ENCODE assay signal across 1 cellular context in the genomic region with DNA sequence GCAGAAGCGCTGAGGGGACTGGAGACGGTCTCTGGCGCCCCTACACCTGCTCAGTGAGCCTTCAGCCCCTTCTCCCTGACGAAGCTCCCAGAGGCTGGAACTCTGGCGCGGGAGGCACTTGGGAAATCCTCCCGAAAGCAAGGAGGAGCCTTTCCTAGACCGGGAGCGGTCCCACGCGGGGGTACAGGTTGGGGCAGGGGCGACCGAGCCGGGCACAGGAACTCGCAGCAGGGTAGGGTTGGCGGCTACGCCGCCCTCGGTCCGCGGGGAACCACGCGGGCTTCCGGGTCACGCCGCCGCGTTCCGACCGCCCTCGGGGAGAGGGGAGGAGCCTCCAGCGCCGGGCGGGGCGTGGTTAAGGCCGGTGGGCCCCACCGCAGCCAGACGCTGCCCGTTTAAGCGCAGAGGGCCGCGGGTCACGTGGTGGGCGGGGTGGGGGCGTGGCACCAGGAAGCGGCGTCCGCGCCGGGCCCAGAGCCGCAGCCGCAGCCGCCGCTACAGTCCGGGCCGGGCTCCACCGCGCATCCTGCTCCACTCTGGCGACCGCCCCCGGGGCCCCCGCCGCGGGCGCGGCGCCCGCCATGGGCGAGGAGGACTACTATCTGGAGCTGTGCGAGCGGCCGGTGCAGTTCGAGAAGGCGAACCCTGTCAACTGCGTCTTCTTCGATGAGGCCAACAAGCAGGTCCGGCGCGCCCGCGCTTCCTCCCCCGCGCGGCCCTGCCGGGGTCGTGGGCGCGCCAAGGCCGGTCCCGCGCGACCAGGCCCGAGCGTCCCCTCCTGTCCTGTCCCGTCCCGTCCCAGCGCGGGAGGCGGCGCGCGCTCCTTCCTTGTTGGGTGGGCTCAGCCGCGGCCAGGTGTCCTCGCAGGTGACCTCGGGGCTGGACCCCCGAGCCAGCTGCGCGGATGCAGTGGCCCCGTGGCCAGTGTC.
A peak's percentile ranks its signal among the peaks of the same experiment; 100 is the strongest.
TF ChIP-seq lines count a peak whose summit lies in the region.

TSS of gene RMC1 (plus strand) at position 474 of the 929 bp plus-strand sequence. CDS start at position 582, 108 bp downstream.

TF ChIP-seq in K562, 482 proteins besides CTCF, POLR2A, EP300 and RAD21 (continued from another document and continues in another):
- TF ChIP-seq, protein P1, sequence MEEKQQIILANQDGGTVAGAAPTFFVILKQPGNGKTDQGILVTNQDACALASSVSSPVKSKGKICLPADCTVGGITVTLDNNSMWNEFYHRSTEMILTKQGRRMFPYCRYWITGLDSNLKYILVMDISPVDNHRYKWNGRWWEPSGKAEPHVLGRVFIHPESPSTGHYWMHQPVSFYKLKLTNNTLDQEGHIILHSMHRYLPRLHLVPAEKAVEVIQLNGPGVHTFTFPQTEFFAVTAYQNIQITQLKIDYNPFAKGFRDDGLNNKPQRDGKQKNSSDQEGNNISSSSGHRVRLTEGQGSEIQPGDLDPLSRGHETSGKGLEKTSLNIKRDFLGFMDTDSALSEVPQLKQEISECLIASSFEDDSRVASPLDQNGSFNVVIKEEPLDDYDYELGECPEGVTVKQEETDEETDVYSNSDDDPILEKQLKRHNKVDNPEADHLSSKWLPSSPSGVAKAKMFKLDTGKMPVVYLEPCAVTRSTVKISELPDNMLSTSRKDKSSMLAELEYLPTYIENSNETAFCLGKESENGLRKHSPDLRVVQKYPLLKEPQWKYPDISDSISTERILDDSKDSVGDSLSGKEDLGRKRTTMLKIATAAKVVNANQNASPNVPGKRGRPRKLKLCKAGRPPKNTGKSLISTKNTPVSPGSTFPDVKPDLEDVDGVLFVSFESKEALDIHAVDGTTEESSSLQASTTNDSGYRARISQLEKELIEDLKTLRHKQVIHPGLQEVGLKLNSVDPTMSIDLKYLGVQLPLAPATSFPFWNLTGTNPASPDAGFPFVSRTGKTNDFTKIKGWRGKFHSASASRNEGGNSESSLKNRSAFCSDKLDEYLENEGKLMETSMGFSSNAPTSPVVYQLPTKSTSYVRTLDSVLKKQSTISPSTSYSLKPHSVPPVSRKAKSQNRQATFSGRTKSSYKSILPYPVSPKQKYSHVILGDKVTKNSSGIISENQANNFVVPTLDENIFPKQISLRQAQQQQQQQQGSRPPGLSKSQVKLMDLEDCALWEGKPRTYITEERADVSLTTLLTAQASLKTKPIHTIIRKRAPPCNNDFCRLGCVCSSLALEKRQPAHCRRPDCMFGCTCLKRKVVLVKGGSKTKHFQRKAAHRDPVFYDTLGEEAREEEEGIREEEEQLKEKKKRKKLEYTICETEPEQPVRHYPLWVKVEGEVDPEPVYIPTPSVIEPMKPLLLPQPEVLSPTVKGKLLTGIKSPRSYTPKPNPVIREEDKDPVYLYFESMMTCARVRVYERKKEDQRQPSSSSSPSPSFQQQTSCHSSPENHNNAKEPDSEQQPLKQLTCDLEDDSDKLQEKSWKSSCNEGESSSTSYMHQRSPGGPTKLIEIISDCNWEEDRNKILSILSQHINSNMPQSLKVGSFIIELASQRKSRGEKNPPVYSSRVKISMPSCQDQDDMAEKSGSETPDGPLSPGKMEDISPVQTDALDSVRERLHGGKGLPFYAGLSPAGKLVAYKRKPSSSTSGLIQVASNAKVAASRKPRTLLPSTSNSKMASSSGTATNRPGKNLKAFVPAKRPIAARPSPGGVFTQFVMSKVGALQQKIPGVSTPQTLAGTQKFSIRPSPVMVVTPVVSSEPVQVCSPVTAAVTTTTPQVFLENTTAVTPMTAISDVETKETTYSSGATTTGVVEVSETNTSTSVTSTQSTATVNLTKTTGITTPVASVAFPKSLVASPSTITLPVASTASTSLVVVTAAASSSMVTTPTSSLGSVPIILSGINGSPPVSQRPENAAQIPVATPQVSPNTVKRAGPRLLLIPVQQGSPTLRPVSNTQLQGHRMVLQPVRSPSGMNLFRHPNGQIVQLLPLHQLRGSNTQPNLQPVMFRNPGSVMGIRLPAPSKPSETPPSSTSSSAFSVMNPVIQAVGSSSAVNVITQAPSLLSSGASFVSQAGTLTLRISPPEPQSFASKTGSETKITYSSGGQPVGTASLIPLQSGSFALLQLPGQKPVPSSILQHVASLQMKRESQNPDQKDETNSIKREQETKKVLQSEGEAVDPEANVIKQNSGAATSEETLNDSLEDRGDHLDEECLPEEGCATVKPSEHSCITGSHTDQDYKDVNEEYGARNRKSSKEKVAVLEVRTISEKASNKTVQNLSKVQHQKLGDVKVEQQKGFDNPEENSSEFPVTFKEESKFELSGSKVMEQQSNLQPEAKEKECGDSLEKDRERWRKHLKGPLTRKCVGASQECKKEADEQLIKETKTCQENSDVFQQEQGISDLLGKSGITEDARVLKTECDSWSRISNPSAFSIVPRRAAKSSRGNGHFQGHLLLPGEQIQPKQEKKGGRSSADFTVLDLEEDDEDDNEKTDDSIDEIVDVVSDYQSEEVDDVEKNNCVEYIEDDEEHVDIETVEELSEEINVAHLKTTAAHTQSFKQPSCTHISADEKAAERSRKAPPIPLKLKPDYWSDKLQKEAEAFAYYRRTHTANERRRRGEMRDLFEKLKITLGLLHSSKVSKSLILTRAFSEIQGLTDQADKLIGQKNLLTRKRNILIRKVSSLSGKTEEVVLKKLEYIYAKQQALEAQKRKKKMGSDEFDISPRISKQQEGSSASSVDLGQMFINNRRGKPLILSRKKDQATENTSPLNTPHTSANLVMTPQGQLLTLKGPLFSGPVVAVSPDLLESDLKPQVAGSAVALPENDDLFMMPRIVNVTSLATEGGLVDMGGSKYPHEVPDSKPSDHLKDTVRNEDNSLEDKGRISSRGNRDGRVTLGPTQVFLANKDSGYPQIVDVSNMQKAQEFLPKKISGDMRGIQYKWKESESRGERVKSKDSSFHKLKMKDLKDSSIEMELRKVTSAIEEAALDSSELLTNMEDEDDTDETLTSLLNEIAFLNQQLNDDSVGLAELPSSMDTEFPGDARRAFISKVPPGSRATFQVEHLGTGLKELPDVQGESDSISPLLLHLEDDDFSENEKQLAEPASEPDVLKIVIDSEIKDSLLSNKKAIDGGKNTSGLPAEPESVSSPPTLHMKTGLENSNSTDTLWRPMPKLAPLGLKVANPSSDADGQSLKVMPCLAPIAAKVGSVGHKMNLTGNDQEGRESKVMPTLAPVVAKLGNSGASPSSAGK (IDR thresholded peaks at IDR 0.05), result peak; percentile 97
- TF ChIP-seq, protein P2, sequence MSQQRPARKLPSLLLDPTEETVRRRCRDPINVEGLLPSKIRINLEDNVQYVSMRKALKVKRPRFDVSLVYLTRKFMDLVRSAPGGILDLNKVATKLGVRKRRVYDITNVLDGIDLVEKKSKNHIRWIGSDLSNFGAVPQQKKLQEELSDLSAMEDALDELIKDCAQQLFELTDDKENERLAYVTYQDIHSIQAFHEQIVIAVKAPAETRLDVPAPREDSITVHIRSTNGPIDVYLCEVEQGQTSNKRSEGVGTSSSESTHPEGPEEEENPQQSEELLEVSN (IDR thresholded peaks at IDR 0.05; ENCODE audit: borderline replicate concordance in 1 of 2, extremely low read depth in 1 of 2, insufficient read depth in 1 of 2, insufficient read length in 1 of 2, low read depth in 1 of 2, low read length in 1 of 2, poor library complexity in 1 of 2, severe bottlenecking in 1 of 2), result peak; percentile 87 to 97
- TF ChIP-seq USF2 (CRISPR knock-in tag; IDR thresholded peaks at IDR 0.05), result peak; percentile 96
- TF ChIP-seq, protein P3, sequence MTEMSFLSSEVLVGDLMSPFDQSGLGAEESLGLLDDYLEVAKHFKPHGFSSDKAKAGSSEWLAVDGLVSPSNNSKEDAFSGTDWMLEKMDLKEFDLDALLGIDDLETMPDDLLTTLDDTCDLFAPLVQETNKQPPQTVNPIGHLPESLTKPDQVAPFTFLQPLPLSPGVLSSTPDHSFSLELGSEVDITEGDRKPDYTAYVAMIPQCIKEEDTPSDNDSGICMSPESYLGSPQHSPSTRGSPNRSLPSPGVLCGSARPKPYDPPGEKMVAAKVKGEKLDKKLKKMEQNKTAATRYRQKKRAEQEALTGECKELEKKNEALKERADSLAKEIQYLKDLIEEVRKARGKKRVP (CRISPR knock-in tag; IDR thresholded peaks at IDR 0.05), result no peak
- TF ChIP-seq GATAD2A (IDR thresholded peaks at IDR 0.05), result peak; percentile 94
- TF ChIP-seq ZNF609 (CRISPR knock-in tag; IDR thresholded peaks at IDR 0.05; ENCODE audit: borderline replicate concordance), result no peak
- TF ChIP-seq, protein P4, sequence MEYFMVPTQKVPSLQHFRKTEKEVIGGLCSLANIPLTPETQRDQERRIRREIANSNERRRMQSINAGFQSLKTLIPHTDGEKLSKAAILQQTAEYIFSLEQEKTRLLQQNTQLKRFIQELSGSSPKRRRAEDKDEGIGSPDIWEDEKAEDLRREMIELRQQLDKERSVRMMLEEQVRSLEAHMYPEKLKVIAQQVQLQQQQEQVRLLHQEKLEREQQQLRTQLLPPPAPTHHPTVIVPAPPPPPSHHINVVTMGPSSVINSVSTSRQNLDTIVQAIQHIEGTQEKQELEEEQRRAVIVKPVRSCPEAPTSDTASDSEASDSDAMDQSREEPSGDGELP (CRISPR knock-in tag; IDR thresholded peaks at IDR 0.05; ENCODE audit: borderline replicate concordance), result peak; percentile 66
- TF ChIP-seq ATF6 (CRISPR knock-in tag; IDR thresholded peaks at IDR 0.05), result peak; percentile 95; the same call in 1 of the 2 replicates
- TF ChIP-seq CCNT2 (IDR thresholded peaks at IDR 0.05; ENCODE audit: borderline replicate concordance, extremely low read depth, insufficient read length, low read depth, low read length), result peak; percentile 97
- TF ChIP-seq ZNF449 (CRISPR knock-in tag; IDR thresholded peaks at IDR 0.05), result no peak
- TF ChIP-seq CTBP1 (IDR thresholded peaks at IDR 0.05; ENCODE audit: borderline replicate concordance), result peak; percentile 89
- TF ChIP-seq PRMT5 (CRISPR knock-in tag; IDR thresholded peaks at IDR 0.05), result no peak
- TF ChIP-seq, protein P5, sequence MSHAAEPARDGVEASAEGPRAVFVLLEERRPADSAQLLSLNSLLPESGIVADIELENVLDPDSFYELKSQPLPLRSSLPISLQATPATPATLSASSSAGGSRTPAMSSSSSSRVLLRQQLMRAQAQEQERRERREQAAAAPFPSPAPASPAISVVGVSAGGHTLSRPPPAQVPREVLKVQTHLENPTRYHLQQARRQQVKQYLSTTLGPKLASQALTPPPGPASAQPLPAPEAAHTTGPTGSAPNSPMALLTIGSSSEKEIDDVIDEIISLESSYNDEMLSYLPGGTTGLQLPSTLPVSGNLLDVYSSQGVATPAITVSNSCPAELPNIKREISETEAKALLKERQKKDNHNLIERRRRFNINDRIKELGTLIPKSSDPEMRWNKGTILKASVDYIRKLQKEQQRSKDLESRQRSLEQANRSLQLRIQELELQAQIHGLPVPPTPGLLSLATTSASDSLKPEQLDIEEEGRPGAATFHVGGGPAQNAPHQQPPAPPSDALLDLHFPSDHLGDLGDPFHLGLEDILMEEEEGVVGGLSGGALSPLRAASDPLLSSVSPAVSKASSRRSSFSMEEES (CRISPR knock-in tag; IDR thresholded peaks at IDR 0.05), result peak; percentile 99
- peak; percentile 24; the same call in 1 of the 2 replicates for TF ChIP-seq DPF2 (IDR thresholded peaks at IDR 0.05)
- TF ChIP-seq ETV5 (CRISPR knock-in tag; IDR thresholded peaks at IDR 0.05; ENCODE audit: low read depth), result peak; percentile 54
- TF ChIP-seq ZNF41 (CRISPR knock-in tag; conservative IDR thresholded peaks at IDR 0.05), result no peak
